Comparison of ENCODE assay signal across 13 cellular contexts in the genomic region with DNA sequence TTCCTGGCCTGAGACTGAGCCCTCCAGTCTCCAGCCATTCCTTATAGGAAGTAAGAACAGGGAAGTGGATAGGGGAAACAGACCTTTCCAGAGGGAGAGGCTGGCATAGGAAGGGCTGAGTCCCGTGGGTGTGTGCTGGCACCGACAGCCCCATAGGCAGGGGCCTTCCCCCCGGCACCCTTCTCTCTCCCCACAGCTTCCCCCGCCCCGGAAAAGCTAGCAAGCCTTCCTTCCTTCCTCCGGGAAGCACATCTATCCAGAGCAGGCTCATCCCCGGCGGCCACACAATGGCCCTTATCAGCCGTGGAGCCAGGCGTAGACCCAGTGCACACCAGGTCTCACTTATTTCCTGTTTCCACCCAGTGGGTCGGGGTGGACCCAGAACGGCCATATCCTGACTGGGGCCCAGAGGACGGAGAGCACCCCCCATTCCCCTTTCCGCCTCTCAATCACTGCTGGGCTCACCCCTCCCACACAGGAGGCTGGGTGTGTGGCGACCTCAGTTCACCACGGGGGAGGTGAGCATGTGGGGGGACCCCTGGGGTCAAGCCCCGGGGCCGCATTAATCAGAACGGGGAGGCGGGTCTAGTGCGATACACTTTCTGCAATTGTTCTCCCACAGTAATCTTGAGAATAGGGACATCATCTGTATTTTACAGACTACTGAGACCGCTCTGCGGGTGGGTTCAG. TPM values are rescaled to one million over a fixed set of nuclear protein-coding genes. Genes with fewer than 3 reads are reported as not detected.
DNase-seq lines count a peak whose midpoint lies in the region; ATAC-seq and TF ChIP-seq lines count a peak whose summit lies in the region.
"Had no signal": no experiment of that assay in that cellular context is flagged by ENCODE, and none has a peak within 500 bp of the region (broad histone marks: within the 10 kb centered on the region; RNA-seq: fewer than 3 reads in every experiment).

No MANE protein-coding gene starts in this region.

- peaks cover 25% of the 10 kb centered on the region for H3K36me3 Mint-ChIP-seq in Calu3 (ENCODE audit: insufficient read depth, unreplicated experiment)

- TF ChIP-seq CTCF in Calu3 (IDR thresholded peaks at IDR 0.05; ENCODE audit: unreplicated experiment) (no peak), left lung (IDR thresholded peaks at IDR 0.05) (no peak)

- H3K36me3 ChIP-seq in adipocyte (ENCODE audit: control insufficient read depth, insufficient read depth, low read length, severe bottlenecking) (peaks cover 8% of the 10 kb centered on the region), left lung (peaks cover 0 to 35% of the 10 kb centered on the region in 2 donors)

- DNase-seq in Calu3 (no peak), adipocyte (ENCODE audit: low read depth) (no peak), left lung (peak in 1 of 2 donors; percentile 84), SIG-M5 treated with dmso at 0.1 percent for 504 hours (lab: John Stamatoyannopoulos, UW; ENCODE audit: unreplicated experiment) (no peak)
- DNase-seq: activated CD8-positive, alpha-beta T cell treated with anti-CD3 and anti-CD28 coated beads, Interleukin-2, amount 10 ng/mL, durations not matched to agents 7 days and 5 days; cerebellar nuclear complex; EL; NCI-H1694 had no signal

- CTCF ChIA-PET in Calu3 (lab: Charles Lee): interaction anchor here (0.9 kb wide), 1 partner anchor 22 kb away, joined by 3 read pairs; no protein-coding TSS in a partner anchor

- no peak overlapping the region for H3K27ac Mint-ChIP-seq in Calu3 (ENCODE audit: unreplicated experiment)
- H3K27ac Mint-ChIP-seq: activated CD8-positive, alpha-beta T cell treated with anti-CD3 and anti-CD28 coated beads, Interleukin-2, amount 10 ng/mL, durations not matched to agents 7 days and 5 days had no signal

- ATAC-seq in left lung: peak; percentile 1
- no peak for ATAC-seq in HG02571 (IDR thresholded peaks at IDR 0.05; ENCODE audit: unreplicated experiment)
- no peak for ATAC-seq in HG03175 (IDR thresholded peaks at IDR 0.05; ENCODE audit: unreplicated experiment)
- ATAC-seq in GM19023 (IDR thresholded peaks at IDR 0.05; ENCODE audit: unreplicated experiment): no peak
- ATAC-seq: activated CD8-positive, alpha-beta T cell treated with anti-CD3 and anti-CD28 coated beads, Interleukin-2, amount 10 ng/mL, durations not matched to agents 7 days and 5 days had no signal

- peak overlapping the region; percentile 26 for H3K4me3 Mint-ChIP-seq in Calu3 (ENCODE audit: low read depth, unreplicated experiment)
- H3K4me3 Mint-ChIP-seq: activated CD8-positive, alpha-beta T cell treated with anti-CD3 and anti-CD28 coated beads, Interleukin-2, amount 10 ng/mL, durations not matched to agents 7 days and 5 days had no signal

- peaks cover 9% of the 10 kb centered on the region for H3K4me1 Mint-ChIP-seq in Calu3 (ENCODE audit: low read depth, unreplicated experiment)

- intact Hi-C loops in Calu3 (cut with micrococcal nuclease; ENCODE audit: unreplicated experiment): no loop called here
- intact Hi-C loops in left lung (cut with DNase I): no loop called here

- no peaks in the 10 kb centered on the region for H3K9me3 Mint-ChIP-seq in Calu3 (ENCODE audit: low read depth, unreplicated experiment)

- H3K27me3 ChIP-seq in adipocyte (replicated peaks; ENCODE audit: control insufficient read depth, insufficient read depth, low read length) (no peaks in the 10 kb centered on the region), left lung (peaks cover 0 to 26% of the 10 kb centered on the region in 2 donors)

- H3K4me1 ChIP-seq in adipocyte (ENCODE audit: control insufficient read depth, insufficient read depth, low read length): peaks cover 74% of the 10 kb centered on the region
- H3K4me1 ChIP-seq in left lung: peaks cover 5 to 61% of the 10 kb centered on the region in 2 donors

- H3K9me3 ChIP-seq in adipocyte (ENCODE audit: control insufficient read depth, low read length) (no peaks in the 10 kb centered on the region), left lung (no peaks in the 10 kb centered on the region)

- BruUV-seq in Calu3 (replicated peaks; lab: Mats Ljungman, UMichigan): no TSS peak

- no peaks in the 10 kb centered on the region for H3K27me3 Mint-ChIP-seq in Calu3 (ENCODE audit: unreplicated experiment)

- peak overlapping the region; percentile 92 for H3K9ac ChIP-seq in adipocyte (ENCODE audit: low read length)

- peak overlapping the region; percentile 84 for H3K4me3 ChIP-seq in adipocyte (ENCODE audit: low read length)
- peak overlapping the region in 1 of 2 donors; percentile 82 for H3K4me3 ChIP-seq in left lung
- H3K4me3 ChIP-seq in skin epidermis: no peak overlapping the region

- H3K27ac ChIP-seq in left lung: peak overlapping the region; percentile 83 to 90
- peak overlapping the region in 16 of 21 experiments; percentile 58 to 95 (median 83) for H3K27ac ChIP-seq in skin epidermis
- H3K27ac ChIP-seq: HL-60 had no signal

RNA-seq across cellular contexts. Expression of a gene that starts 0.9 kb away (rescaled TPM):
- total RNA-seq in Calu3 (2022) (117 and 134 TPM in 2 replicates), left lung (100 to 1,000 TPM; 242 to 282 TPM)

RNA-seq across cellular contexts. Expression of a gene that starts 23.0 kb away (rescaled TPM):
- total RNA-seq in Calu3 (2022): 15.4 and 18.7 TPM in 2 replicates
- 10 to 100 TPM; 41.9 to 51.1 TPM for total RNA-seq in left lung

RNA-seq across cellular contexts. Expression of a gene that starts 37.4 kb away (rescaled TPM):
- 38.9 and 40.0 TPM in 2 replicates for total RNA-seq in Calu3 (2022)
- 10 to 100 TPM; 65.4 to 84.0 TPM for total RNA-seq in left lung
